8 cellular contexts compared by ENCODE assay signal in the genomic region with DNA sequence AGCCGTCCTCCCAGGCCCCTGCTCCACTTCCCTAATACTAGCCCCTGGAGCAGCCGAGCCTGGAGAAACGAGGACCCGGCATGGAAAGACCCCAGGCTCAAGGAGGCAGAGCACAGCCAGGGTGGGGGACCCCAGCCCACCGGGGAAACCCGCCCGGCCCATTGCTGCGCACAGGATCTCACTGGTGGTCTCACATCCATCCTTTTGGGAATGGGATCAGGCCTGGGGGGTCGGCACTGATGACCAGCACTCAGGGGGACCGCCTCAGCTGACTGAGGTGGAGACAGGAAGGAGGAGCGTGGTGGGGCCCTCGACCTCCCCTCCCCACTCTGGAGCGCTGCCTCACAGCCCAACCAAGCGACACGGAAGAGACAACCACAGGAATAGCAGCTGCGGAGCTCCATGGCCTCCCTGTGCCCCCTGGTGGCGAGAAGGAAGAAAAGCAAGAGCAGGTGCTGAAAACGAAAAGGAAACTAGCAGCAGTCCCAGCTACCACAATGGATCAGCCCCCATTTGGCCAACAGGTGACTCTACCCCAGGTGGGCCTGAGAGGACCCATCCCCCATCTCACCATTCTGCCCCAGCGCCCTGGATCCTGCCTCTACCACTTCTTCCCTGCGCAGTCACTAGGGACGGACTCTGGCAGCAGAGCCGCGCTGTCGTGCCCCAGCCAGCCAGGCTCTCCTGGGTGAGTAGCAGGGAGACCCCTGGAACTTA. TPM values are rescaled to one million over a fixed set of nuclear protein-coding genes. Genes with fewer than 3 reads are reported as not detected.
DNase-seq lines count a peak whose midpoint lies in the region; ATAC-seq, FAIRE-seq and TF ChIP-seq lines count a peak whose summit lies in the region.
"Not testable (repeated sequence)": the region's sequence is repeated elsewhere in the genome, so short reads cannot be mapped to it uniquely, and the experiment has no call there.

No MANE protein-coding gene starts in this region.

- not testable (repeated sequence) for H3K9me3 ChIP-seq in kidney (ENCODE audit: control insufficient read depth in 1 of 2, low read length in 2 of 2)

- DNase-seq in AG20443 (ENCODE audit: low spot score) (peak; percentile 75), NCI-H446 treated with DMSO at 0.1 percent for 48 hours (lab: John Stamatoyannopoulos, UW) (peak; percentile 10), cerebellar cortex (ENCODE audit: low spot score) (peak; percentile 64), kidney (peak; percentile 86)
- peak; percentile 55 for DNase-seq in activated CD4-positive, alpha-beta T cell treated with anti-CD3 and anti-CD28 coated beads for 1 hour
- peak in 3 of 4 experiments; percentile 38 to 50 (median 48) for DNase-seq in stimulated activated CD4-positive, alpha-beta T cell treated with anti-CD3 and anti-CD28 coated beads, Interleukin-1b, Interleukin-23, amount 100 ng/mL, for 24 hours (ENCODE audit: low read depth in 4 of 4, low spot score in 1 of 4)

- FAIRE-seq in kidney (lab: Jason Lieb, UNC), result peak; percentile 79

- intact Hi-C loops in kidney (cut with DNase I), result not testable (repeated sequence)

- not testable (repeated sequence) for H3K4me1 ChIP-seq in kidney (ENCODE audit: control insufficient read depth in 1 of 2, insufficient read depth in 1 of 2, low read depth in 1 of 2, low read length in 2 of 2)

- peak overlapping the region in 1 of 2 donors; percentile 32 for H3K4me3 ChIP-seq in kidney (ENCODE audit: low read length in 2 of 2)

- TF ChIP-seq POLR2A in GM19099 (IDR thresholded peaks at IDR 0.05; ENCODE audit: extremely low read depth, insufficient read length, low read depth), result peak; percentile 31

- peak; percentile 79 for ATAC-seq in HG03196 (IDR thresholded peaks at IDR 0.05; ENCODE audit: unreplicated experiment)

- not testable (repeated sequence) for H3K9ac ChIP-seq in kidney (ENCODE audit: low read length in 2 of 2)

- not testable (repeated sequence) for H3K27ac ChIP-seq in kidney (ENCODE audit: low read depth in 2 of 2, low read length in 2 of 2)

- H3K36me3 ChIP-seq in kidney (ENCODE audit: control insufficient read depth in 1 of 2, insufficient read depth in 2 of 2, low read length in 2 of 2), result not testable (repeated sequence)

- peak; percentile 57 for TF ChIP-seq CTCF in kidney (IDR thresholded peaks at IDR 0.05; ENCODE audit: borderline replicate concordance, extremely low read depth, insufficient read depth)

RNA-seq across cellular contexts. Expression of gene TNS1, which starts 31.9 kb away (rescaled TPM):
- 471 TPM for total RNA-seq in kidney
- polyA plus RNA-seq in kidney (ENCODE audit: insufficient read depth, low read depth, low replicate concordance), result 44.8 TPM

RNA-seq across cellular contexts. Expression of gene RUFY4, which starts 34.4 kb away (rescaled TPM):
- 0.69 TPM for total RNA-seq in kidney
- polyA plus RNA-seq in kidney (ENCODE audit: insufficient read depth, low read depth, low replicate concordance), result not detected

Comparison
In these comparisons a context has a peak if more than half of its experiments do, and no peak if none do; other contexts are left out.
1. DNase-seq: peak in every context shown above with its lines; median percentile 86 in kidney; 75 in AG20443; 64 in cerebellar cortex; 55 in activated CD4-positive, alpha-beta T cell treated with anti-CD3 and anti-CD28 coated beads for 1 hour; 48 in stimulated activated CD4-positive, alpha-beta T cell treated with anti-CD3 and anti-CD28 coated beads, Interleukin-1b, Interleukin-23, amount 100 ng/mL, for 24 hours; 10 in NCI-H446 treated with DMSO at 0.1 percent for 48 hours.